In genomic region chr9:130034570-130034969, GRCh38 we compare ENCODE assay signal across 8 cellular contexts. TPM values are rescaled to one million over a fixed set of nuclear protein-coding genes. Genes with fewer than 3 reads are reported as not detected.
DNase-seq lines count a peak whose midpoint lies in the region; ATAC-seq lines count a peak whose summit lies in the region.

No MANE protein-coding gene starts in this region.

- no peaks in the 10 kb centered on the region for H3K27me3 Mint-ChIP-seq in activated T-cell treated with anti-CD3 and anti-CD28 coated beads, Interleukin-2, amount 50 U/mL, for 72 hours (ENCODE audit: low read depth)
- no peaks in the 10 kb centered on the region for H3K27me3 Mint-ChIP-seq in T-helper 17 cell
- H3K27me3 Mint-ChIP-seq in stimulated activated naive CD8-positive, alpha-beta T cell treated with anti-CD3 and anti-CD28 coated beads, Interleukin-15, Interleukin-2, amounts not matched to agents 100 ng/mL and 50 ng/mL, for 24 hours = no peaks in the 10 kb centered on the region

- DNase-seq in activated T-cell treated with anti-CD3 and anti-CD28 coated beads, Interleukin-2, amount 50 U/mL, for 72 hours = peak; percentile 36 to 55
- DNase-seq in activated T-cell treated with anti-CD3 and anti-CD28 coated beads for 4 hours (no peak), T-helper 17 cell (no peak), fibroblast of gingiva (ENCODE audit: low read depth) (peak; percentile 61), NCI-H1417 treated with DMSO at 0.1 percent for 48 hours (lab: John Stamatoyannopoulos, UW) (no peak)

- peak; percentile 68 to 71 for ATAC-seq in activated T-cell treated with anti-CD3 and anti-CD28 coated beads, Interleukin-2, amount 50 U/mL, for 72 hours (replicated peaks in 1 of 2)
- ATAC-seq in T-helper 17 cell (no peak), HG02642 (IDR thresholded peaks at IDR 0.05; ENCODE audit: poor library complexity, unreplicated experiment) (no peak), GM19324 (IDR thresholded peaks at IDR 0.05; ENCODE audit: low FRiP score, unreplicated experiment) (no peak)

- H3K9me3 Mint-ChIP-seq in activated T-cell treated with anti-CD3 and anti-CD28 coated beads, Interleukin-2, amount 50 U/mL, for 72 hours = no peaks in the 10 kb centered on the region
- H3K9me3 Mint-ChIP-seq in stimulated activated naive CD8-positive, alpha-beta T cell treated with anti-CD3 and anti-CD28 coated beads, Interleukin-15, Interleukin-2, amounts not matched to agents 100 ng/mL and 50 ng/mL, for 24 hours = no peaks in the 10 kb centered on the region

- no peaks in the 10 kb centered on the region for H3K9me3 ChIP-seq in T-helper 17 cell (ENCODE audit: control insufficient read depth, low read length, poor library complexity, severe bottlenecking)

- peaks cover 14 to 25% of the 10 kb centered on the region in 2 donors for H3K36me3 Mint-ChIP-seq in activated T-cell treated with anti-CD3 and anti-CD28 coated beads, Interleukin-2, amount 50 U/mL, for 72 hours (ENCODE audit: insufficient read depth in 2 of 2)
- peaks cover 2% of the 10 kb centered on the region for H3K36me3 Mint-ChIP-seq in T-helper 17 cell (ENCODE audit: low read depth)
- H3K36me3 Mint-ChIP-seq in stimulated activated naive CD8-positive, alpha-beta T cell treated with anti-CD3 and anti-CD28 coated beads, Interleukin-15, Interleukin-2, amounts not matched to agents 100 ng/mL and 50 ng/mL, for 24 hours (ENCODE audit: low read depth) = peaks cover 42% of the 10 kb centered on the region

- H3K4me1 Mint-ChIP-seq in activated T-cell treated with anti-CD3 and anti-CD28 coated beads, Interleukin-2, amount 50 U/mL, for 72 hours (ENCODE audit: low read depth) = peaks cover 98% of the 10 kb centered on the region
- peaks cover 65% of the 10 kb centered on the region for H3K4me1 Mint-ChIP-seq in T-helper 17 cell
- H3K4me1 Mint-ChIP-seq in stimulated activated naive CD8-positive, alpha-beta T cell treated with anti-CD3 and anti-CD28 coated beads, Interleukin-15, Interleukin-2, amounts not matched to agents 100 ng/mL and 50 ng/mL, for 24 hours (ENCODE audit: low read depth) = peaks cover 96% of the 10 kb centered on the region

- H3K27ac Mint-ChIP-seq in activated T-cell treated with anti-CD3 and anti-CD28 coated beads, Interleukin-2, amount 50 U/mL, for 72 hours = peak overlapping the region; percentile 99
- peak overlapping the region; percentile 100 for H3K27ac Mint-ChIP-seq in T-helper 17 cell
- H3K27ac Mint-ChIP-seq in stimulated activated naive CD8-positive, alpha-beta T cell treated with anti-CD3 and anti-CD28 coated beads, Interleukin-15, Interleukin-2, amounts not matched to agents 100 ng/mL and 50 ng/mL, for 24 hours = peak overlapping the region; percentile 95

- H3K4me3 Mint-ChIP-seq in activated T-cell treated with anti-CD3 and anti-CD28 coated beads, Interleukin-2, amount 50 U/mL, for 72 hours = peak overlapping the region; percentile 88 to 93
- peak overlapping the region; percentile 80 for H3K4me3 Mint-ChIP-seq in T-helper 17 cell
- H3K4me3 Mint-ChIP-seq in stimulated activated naive CD8-positive, alpha-beta T cell treated with anti-CD3 and anti-CD28 coated beads, Interleukin-15, Interleukin-2, amounts not matched to agents 100 ng/mL and 50 ng/mL, for 24 hours = peak overlapping the region; percentile 70

RNA-seq across cellular contexts. Expression of gene FNBP1, which starts 8.4 kb away (rescaled TPM):
- 100 to 1,000 TPM; 301 to 323 TPM for total RNA-seq in activated T-cell treated with anti-CD3 and anti-CD28 coated beads, Interleukin-2, amount 50 U/mL, for 72 hours
- 100 to 1,000 TPM; 219 to 221 TPM for total RNA-seq in T-helper 17 cell

RNA-seq across cellular contexts. Expression of gene GPR107, which starts 19.1 kb away (rescaled TPM):
- total RNA-seq in activated T-cell treated with anti-CD3 and anti-CD28 coated beads, Interleukin-2, amount 50 U/mL, for 72 hours = 10 to 100 TPM; 27.3 to 31.7 TPM
- total RNA-seq in T-helper 17 cell = 10 to 100 TPM; 22.1 to 26.2 TPM

Comparison
In these comparisons a context has a peak if more than half of its experiments do, and no peak if none do; other contexts are left out.
1. DNase-seq: peak in activated T-cell treated with anti-CD3 and anti-CD28 coated beads, Interleukin-2, amount 50 U/mL, for 72 hours (2 of 2) and fibroblast of gingiva (single experiment); none in activated T-cell treated with anti-CD3 and anti-CD28 coated beads for 4 hours (single experiment), T-helper 17 cell (0 of 3) and NCI-H1417 treated with DMSO at 0.1 percent for 48 hours (single experiment).
2. ATAC-seq: peak in activated T-cell treated with anti-CD3 and anti-CD28 coated beads, Interleukin-2, amount 50 U/mL, for 72 hours (2 of 2); none in T-helper 17 cell (single experiment), HG02642 (single experiment) and GM19324 (single experiment).
3. Peak in every context shown above with its lines, with median percentiles within 50 percentile points of each other: H3K27ac Mint-ChIP-seq and H3K4me3 Mint-ChIP-seq.